ENCODE assay signal across 10 cellular contexts in genomic region chr17:50627782-50628601, GRCh38. TPM values are rescaled to one million over a fixed set of nuclear protein-coding genes. Genes with fewer than 3 reads are reported as not detected.
DNase-seq lines count a peak whose midpoint lies in the region; ATAC-seq and TF ChIP-seq lines count a peak whose summit lies in the region.
"Had no signal": no experiment of that assay in that cellular context is flagged by ENCODE, and none has a peak within 500 bp of the region (broad histone marks: within the 10 kb centered on the region; RNA-seq: fewer than 3 reads in every experiment).

No MANE protein-coding gene starts in this region.

- no peak overlapping the region for H3K9ac ChIP-seq in HUES48 (ENCODE audit: low read depth, low read length)

- no peaks in the 10 kb centered on the region for H3K9me3 ChIP-seq in HUES48 (ENCODE audit: control insufficient read depth, insufficient read depth, low read length)
- H3K9me3 ChIP-seq in SJCRH30 (replicated peaks): no peaks in the 10 kb centered on the region

- no peaks in the 10 kb centered on the region for H3K36me3 Mint-ChIP-seq in HFFc6 (ENCODE audit: low read depth)
- H3K36me3 Mint-ChIP-seq: CD8-positive, alpha-beta T cell had no signal

- H3K9me3 Mint-ChIP-seq in HFFc6: no peaks in the 10 kb centered on the region
- H3K9me3 Mint-ChIP-seq: CD8-positive, alpha-beta T cell had no signal

- ATAC-seq in GM18502 (IDR thresholded peaks at IDR 0.05; ENCODE audit: poor library complexity, unreplicated experiment) (no peak), HG03025 (IDR thresholded peaks at IDR 0.05; ENCODE audit: low FRiP score, unreplicated experiment) (no peak)
- ATAC-seq: CD8-positive, alpha-beta T cell had no signal

- peaks cover 18% of the 10 kb centered on the region for H3K4me1 Mint-ChIP-seq in HFFc6 (ENCODE audit: low read depth)

- H3K27me3 ChIP-seq in HUES48 (ENCODE audit: control insufficient read depth, insufficient read depth, low read length): peaks cover 11% of the 10 kb centered on the region
- H3K27me3 ChIP-seq in SJCRH30: peaks cover 5% of the 10 kb centered on the region; the same call in 1 of the 2 replicates

- peak overlapping the region; percentile 43; the same call in 1 of the 2 replicates for H3K4me3 ChIP-seq in HUES48 (ENCODE audit: low read depth, low read length)
- no peak overlapping the region; the same call in 1 of the 2 replicates for H3K4me3 ChIP-seq in SJCRH30

- H3K4me1 ChIP-seq in HUES48 (ENCODE audit: control insufficient read depth, insufficient read depth, low read length) (peaks cover 15% of the 10 kb centered on the region), SJCRH30 (peaks cover 33% of the 10 kb centered on the region)

- no peak for TF ChIP-seq CTCF in HFFc6 (IDR thresholded peaks at IDR 0.05)

- H3K36me3 ChIP-seq in HUES48 (ENCODE audit: control insufficient read depth, insufficient read depth, low read length) (no peaks in the 10 kb centered on the region), SJCRH30 (no peaks in the 10 kb centered on the region)

- DNase-seq in 8988T: peak; percentile 19
- DNase-seq in SJCRH30: peak; percentile 33 to 57
- peak; percentile 55 for DNase-seq in kidney glomerular epithelial cell (lab: John Stamatoyannopoulos, UW)
- no peak for DNase-seq in HFFc6
- no peak for DNase-seq in activated naive CD4-positive, alpha-beta T cell treated with Interleukin-2 at 50 U/mL for 16 hours
- DNase-seq: CD8-positive, alpha-beta T cell; foreskin melanocyte had no signal

- H3K4me3 Mint-ChIP-seq in HFFc6: no peak overlapping the region
- H3K4me3 Mint-ChIP-seq: CD8-positive, alpha-beta T cell had no signal

- H3K27ac ChIP-seq in HUES48 (ENCODE audit: low read depth, low read length): no peak overlapping the region
- peak overlapping the region; percentile 15; the same call in 1 of the 2 replicates for H3K27ac ChIP-seq in SJCRH30

- peaks cover 4% of the 10 kb centered on the region for H3K27me3 Mint-ChIP-seq in HFFc6 (ENCODE audit: insufficient read depth)

- no peak overlapping the region for H3K27ac Mint-ChIP-seq in HFFc6
- H3K27ac Mint-ChIP-seq: CD8-positive, alpha-beta T cell had no signal

RNA-seq across cellular contexts. Expression of gene ABCC3, which starts 6.7 kb away (rescaled TPM):
- total RNA-seq in SJCRH30 (2014; rRNA removed; shearing (Covaris generic)): 0.10 and 0.16 TPM in 2 replicates
- 10 to 100 TPM; 18.4 to 23.6 (median 21.3) TPM for total RNA-seq in HFFc6 (2021; fragmentation: NEBNext Ultra II Directional; extraction: Animal tissue kit (Norgen Biotek cat#: 25700))
- total RNA-seq: CD8-positive, alpha-beta T cell had no signal

Comparison
In these comparisons a context has a peak if more than half of its experiments do, and no peak if none do; other contexts are left out.
1. DNase-seq: peak in 8988T (single experiment), SJCRH30 (2 of 2) and kidney glomerular epithelial cell (single experiment); none in HFFc6 (single experiment) and activated naive CD4-positive, alpha-beta T cell treated with Interleukin-2 at 50 U/mL for 16 hours (single experiment).
2. RNA of gene ABCC3, which starts 6.7 kb away (total RNA-seq): 18.4 to 23.6 TPM in HFFc6; 0.10 to 0.16 TPM in SJCRH30; every median in the first group is over 10 times any median in the second.